In genomic region chr6:35936960-35937359, GRCh38 we compare ENCODE assay signal across 6 cellular contexts.
"Had no signal": no experiment of that assay in that cellular context is flagged by ENCODE, and none has a peak within 500 bp of the region (broad histone marks: within the 10 kb centered on the region; RNA-seq: fewer than 3 reads in every experiment).

No MANE protein-coding gene starts in this region.

- DNase-seq: IMR-90, KBM-7, KG1 had no signal

- H3K9ac ChIP-seq: KMS-11 had no signal

- H3K4me2 ChIP-seq: KMS-11 had no signal

- FAIRE-seq: HTR-8/SVneo had no signal

- H3K27ac ChIP-seq: HL-60, KMS-11 had no signal
